Comparison of ENCODE assay signal across 8 cellular contexts in the genomic region with DNA sequence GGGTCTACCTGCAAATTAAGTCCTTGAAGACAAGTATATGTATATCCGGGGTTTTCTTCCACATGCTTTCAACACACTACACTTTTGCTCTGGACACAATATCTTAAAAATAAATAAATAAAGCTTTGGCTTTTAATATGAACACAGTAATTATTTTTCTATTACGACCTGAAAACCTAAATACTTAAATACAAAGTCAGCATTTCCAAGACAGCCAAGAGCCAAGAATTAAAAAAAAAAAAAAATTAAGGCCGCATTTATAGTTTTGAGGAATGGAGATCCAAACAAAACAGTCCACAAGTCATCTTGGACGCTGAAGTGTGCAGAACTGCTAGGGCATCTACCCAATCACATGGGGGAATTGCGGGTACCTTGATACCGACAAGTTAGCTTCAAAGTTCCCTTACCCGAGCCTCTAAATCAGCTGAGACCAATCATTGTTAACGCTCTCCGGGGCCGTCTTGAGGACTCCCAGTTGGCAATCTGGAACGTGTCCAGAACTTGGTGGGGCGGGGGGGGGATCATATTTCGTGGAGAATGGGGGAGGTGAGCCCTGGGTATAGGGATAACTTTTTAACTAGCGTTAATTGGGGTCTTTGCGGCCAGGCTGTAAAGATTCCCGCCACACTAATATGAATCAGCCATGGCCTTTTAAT. TPM values are rescaled to one million over a fixed set of nuclear protein-coding genes. Genes with fewer than 3 reads are reported as not detected.
DNase-seq lines count a peak whose midpoint lies in the region; ATAC-seq and TF ChIP-seq lines count a peak whose summit lies in the region.

No MANE protein-coding gene starts in this region.

- H3K27ac ChIP-seq in colonic mucosa (peak overlapping the region; percentile 99), layer of hippocampus (ENCODE audit: low read depth, low read length) (peak overlapping the region; percentile 99)

- no peaks in the 10 kb centered on the region for H3K27me3 ChIP-seq in colonic mucosa
- no peaks in the 10 kb centered on the region for H3K27me3 ChIP-seq in layer of hippocampus (ENCODE audit: control insufficient read depth, insufficient read depth, low read length)

- peaks cover 0 to 3% of the 10 kb centered on the region in 2 donors for H3K27me3 Mint-ChIP-seq in T-cell

- DNase-seq in Daoy (ENCODE audit: low read depth), result peak; percentile 78
- DNase-seq in LoVo (ENCODE audit: low spot score), result peak; percentile 51
- DNase-seq in T-cell, result peak in 13 of 34 experiments; percentile 1 to 23 (median 5)
- DNase-seq in colonic mucosa, result peak; percentile 62
- DNase-seq in stimulated activated CD8-positive, alpha-beta memory T cell treated with anti-CD3 and anti-CD28 coated beads, Interleukin-4, amount 100 ng/mL, for 48 hours, result peak; percentile 28
- no peak for DNase-seq in epidermal melanocyte (ENCODE audit: insufficient read length, low spot score)

- H3K36me3 Mint-ChIP-seq in T-cell, result peaks cover 3% of the 10 kb centered on the region

- peaks cover 37 to 46% (median 46%) of the 10 kb centered on the region in 3 donors for H3K4me1 Mint-ChIP-seq in T-cell

- H3K36me3 ChIP-seq in colonic mucosa, result no peaks in the 10 kb centered on the region

- H3K9me3 ChIP-seq in colonic mucosa, result no peaks in the 10 kb centered on the region

- peaks cover 4% of the 10 kb centered on the region for H3K4me1 ChIP-seq in colonic mucosa

- intact Hi-C loops in colonic mucosa (cut with DNase I), result loop anchor here (10.0 kb wide), 1 partner anchor 74 kb away; a partner anchor contains a TSS

- peak overlapping the region; percentile 69 to 96 for H3K9ac ChIP-seq in colonic mucosa (ENCODE audit: low read depth in 2 of 2, low read length in 2 of 2)

- TF ChIP-seq CTCF in colonic mucosa (IDR thresholded peaks at IDR 0.05), result no peak

- H3K4me3 ChIP-seq in colonic mucosa, result peak overlapping the region; percentile 48

- ATAC-seq in T-cell (replicated peaks in 1 of 4) (no peak), GM19035 (IDR thresholded peaks at IDR 0.05; ENCODE audit: unreplicated experiment) (no peak)

- CTCF ChIA-PET in T-cell (lab: Charles Lee), result interaction anchor here (0.6 to 2.4 kb wide), 7 partner anchors 25 to 1613 kb away, joined by 3 to 11 read pairs (median 4); no protein-coding TSS in a partner anchor

- H3K4me3 Mint-ChIP-seq in T-cell, result peak overlapping the region; percentile 89 to 91 (median 90)

- peak overlapping the region; percentile 99 for H3K27ac Mint-ChIP-seq in T-cell

- POLR2A ChIA-PET in T-cell (lab: Charles Lee), result interaction anchor here (0.5 to 1.3 kb wide), 9 partner anchors 13 to 1191 kb away, joined by 3 to 7 read pairs (median 4); a partner anchor contains a TSS

- no peaks in the 10 kb centered on the region for H3K9me3 Mint-ChIP-seq in T-cell

RNA-seq across cellular contexts. Expression of a gene that starts 0.7 kb away (rescaled TPM):
- total RNA-seq in Daoy (2014; rRNA removed; shearing (Covaris generic)), result 113 and 141 TPM in 2 replicates
- 10 to 100 TPM; 36.4 to 50.4 (median 47.4) TPM for total RNA-seq in T-cell
- 10 to 100 TPM; 19.7 to 23.6 TPM for total RNA-seq in colonic mucosa
